Comparison of ENCODE assay signal across 29 cellular contexts in the genomic region with DNA sequence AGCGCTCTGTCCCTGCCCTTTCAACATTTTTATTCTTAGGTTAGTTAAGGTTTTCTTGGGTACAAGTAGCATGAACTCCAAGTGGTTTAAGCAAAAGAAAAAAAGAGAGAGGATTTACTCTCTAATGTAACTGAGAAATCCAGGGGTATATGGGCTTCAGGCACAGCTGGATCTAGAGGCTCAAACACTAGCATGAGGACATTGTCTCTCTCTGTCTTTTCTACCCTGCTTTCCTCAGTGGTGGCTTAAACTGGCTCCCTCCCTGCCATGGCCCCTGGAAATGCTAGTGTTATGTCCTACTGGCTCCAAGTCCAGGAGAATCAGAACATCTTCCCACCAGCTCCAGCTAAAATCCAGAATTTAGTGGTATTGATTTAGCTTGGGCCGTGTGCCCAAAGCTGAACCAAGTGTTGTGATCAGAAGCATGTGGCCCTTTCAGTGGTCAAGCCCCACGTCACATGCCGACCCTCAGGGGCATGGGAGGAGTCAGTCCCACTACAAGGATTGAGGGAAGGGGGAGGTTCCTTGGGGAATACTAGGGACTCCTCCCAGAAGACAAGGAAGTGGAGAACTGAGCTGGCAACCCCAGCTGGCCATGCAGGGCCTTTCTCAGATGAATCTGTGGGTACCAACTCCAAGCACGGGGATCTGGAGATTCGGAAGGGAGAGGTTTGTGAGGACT. TPM values are rescaled to one million over a fixed set of nuclear protein-coding genes. Genes with fewer than 3 reads are reported as not detected.
"Had no signal": no experiment of that assay in that cellular context is flagged by ENCODE, and none has a peak within 500 bp of the region (broad histone marks: within the 10 kb centered on the region; RNA-seq: fewer than 3 reads in every experiment).

No MANE protein-coding gene starts in this region.

- H3K27ac ChIP-seq: epithelial cell of prostate, foreskin keratinocyte, heart right ventricle, left lung, neutrophil, parathyroid adenoma, prostate gland, right atrium auricular region, sigmoid colon, testis, tibial artery had no signal

- H3K27me3 ChIP-seq: dorsolateral prefrontal cortex, heart right ventricle, left lung, right atrium auricular region, sigmoid colon, testis, tibial artery had no signal

- H3K9me3 ChIP-seq: heart right ventricle, left lung, neutrophil, prostate gland, right atrium auricular region, sigmoid colon, testis, tibial artery had no signal

- H2AFZ ChIP-seq: parathyroid adenoma had no signal

- FAIRE-seq: colon, islet of Langerhans had no signal

- H3K4me3 ChIP-seq: dorsolateral prefrontal cortex, heart right ventricle, left lung, prostate gland, right atrium auricular region, sigmoid colon, testis, tibial artery had no signal

- H3K4me3 Mint-ChIP-seq: naive thymus-derived CD4-positive, alpha-beta T cell; nephron; stimulated activated effector memory CD8-positive, alpha-beta T cell treated with anti-CD3 and anti-CD28 coated beads, Interleukin-12 subunit alpha, Interleukin-12 subunit beta, amount 100 ng/mL, for 72 hours; type B pancreatic cell had no signal

- H3K36me3 ChIP-seq: heart right ventricle, left lung, neutrophil, prostate gland, right atrium auricular region, sigmoid colon, tibial artery had no signal

- H3K4me1 Mint-ChIP-seq: stimulated activated effector memory CD8-positive, alpha-beta T cell treated with anti-CD3 and anti-CD28 coated beads, Interleukin-12 subunit alpha, Interleukin-12 subunit beta, amount 100 ng/mL, for 72 hours had no signal

- H3K36me3 Mint-ChIP-seq: naive thymus-derived CD4-positive, alpha-beta T cell; stimulated activated effector memory CD8-positive, alpha-beta T cell treated with anti-CD3 and anti-CD28 coated beads, Interleukin-12 subunit alpha, Interleukin-12 subunit beta, amount 100 ng/mL, for 72 hours; type B pancreatic cell had no signal

- H3K9me3 Mint-ChIP-seq: naive thymus-derived CD4-positive, alpha-beta T cell; nephron; stimulated activated effector memory CD8-positive, alpha-beta T cell treated with anti-CD3 and anti-CD28 coated beads, Interleukin-12 subunit alpha, Interleukin-12 subunit beta, amount 100 ng/mL, for 72 hours; type B pancreatic cell had no signal

- H3K4me1 ChIP-seq: foreskin keratinocyte, parathyroid adenoma, prostate gland had no signal

- H3K27ac Mint-ChIP-seq: naive thymus-derived CD4-positive, alpha-beta T cell; nephron; stimulated activated effector memory CD8-positive, alpha-beta T cell treated with anti-CD3 and anti-CD28 coated beads, Interleukin-12 subunit alpha, Interleukin-12 subunit beta, amount 100 ng/mL, for 72 hours; type B pancreatic cell had no signal

- H3K9ac ChIP-seq: parathyroid adenoma had no signal

- DNase-seq: dorsolateral prefrontal cortex; effector CD4-positive, alpha-beta T cell; foreskin keratinocyte; glutamatergic neuron; heart right ventricle; hippocampal formation; left cardiac atrium; mesendoderm; midbrain; naive thymus-derived CD4-positive, alpha-beta T cell; sigmoid colon; stimulated activated CD4-positive, alpha-beta T cell treated with anti-CD3 and anti-CD28 coated beads, Interleukin-2, amount 100 ng/mL, for 24 hours; stimulated activated CD4-positive, alpha-beta T cell treated with anti-CD3 and anti-CD28 coated beads, Interleukin-4, amount 100 ng/mL, for 24 hours; stimulated activated naive CD8-positive, alpha-beta T cell treated with anti-CD3 and anti-CD28 coated beads, Interleukin-15, Interleukin-2, amounts not matched to agents 100 U/mL and 50 U/mL, for 24 hours; substantia nigra; testis; tibial artery had no signal

- ATAC-seq: esophagus mucosa; foreskin keratinocyte; heart right ventricle; left cardiac atrium; naive thymus-derived CD4-positive, alpha-beta T cell; stimulated activated effector memory CD8-positive, alpha-beta T cell treated with anti-CD3 and anti-CD28 coated beads, Interleukin-12 subunit alpha, Interleukin-12 subunit beta, amount 100 ng/mL, for 72 hours; stimulated activated naive CD8-positive, alpha-beta T cell treated with anti-CD3 and anti-CD28 coated beads, Interleukin-15, Interleukin-2, amounts not matched to agents 100 U/mL and 50 U/mL, for 24 hours had no signal

RNA-seq across cellular contexts. Expression of a gene that starts 58.0 kb away (rescaled TPM):
- polyA plus RNA-seq: naive thymus-derived CD4-positive, alpha-beta T cell had no signal
